ENCODE assay signal across 14 cellular contexts in the genomic region with DNA sequence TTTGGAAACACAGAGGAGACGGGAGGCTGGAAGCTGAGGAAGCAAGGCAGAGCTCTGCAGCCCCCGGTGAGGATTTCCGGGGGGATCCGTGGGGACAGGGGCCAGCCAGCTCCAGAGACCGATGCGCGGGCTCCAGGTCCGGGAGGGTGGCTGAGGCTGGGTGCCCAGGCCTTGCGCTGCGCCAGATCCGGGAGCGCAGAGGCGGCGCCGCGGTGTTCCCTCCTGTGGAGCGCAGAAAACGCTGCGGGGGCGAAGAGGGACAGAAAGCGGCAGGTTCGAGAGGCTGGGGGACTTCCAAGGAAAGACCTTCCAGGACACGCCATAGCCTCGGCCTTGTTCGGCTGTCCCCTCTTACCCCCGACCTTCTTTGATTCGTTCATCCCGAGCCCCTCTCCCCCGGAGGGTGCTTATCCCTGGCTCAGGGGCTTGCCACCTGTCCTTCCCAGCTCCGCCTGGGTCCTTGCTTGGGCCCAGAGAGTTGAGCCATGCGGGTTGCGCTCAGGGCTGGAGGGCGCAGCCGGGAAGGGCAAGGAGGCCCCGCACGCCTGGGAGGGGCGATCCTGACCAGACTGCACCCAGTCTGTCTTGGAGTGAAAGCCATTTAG. TPM values are rescaled to one million over a fixed set of nuclear protein-coding genes. Genes with fewer than 3 reads are reported as not detected.
DNase-seq lines count a peak whose midpoint lies in the region; ATAC-seq and TF ChIP-seq lines count a peak whose summit lies in the region.
"Had no signal": no experiment of that assay in that cellular context is flagged by ENCODE, and none has a peak within 500 bp of the region (broad histone marks: within the 10 kb centered on the region; RNA-seq: fewer than 3 reads in every experiment).

No MANE protein-coding gene starts in this region.

- dilution Hi-C loops in mammary epithelial cell (cut with HindIII; ENCODE audit: low sequenced_read_pairs): no loop called here

- intact Hi-C loops in mammary epithelial cell (cut with micrococcal nuclease): loop anchor here (5.0 to 10.0 kb wide), 2 partner anchors 284 to 537 kb away; no protein-coding TSS in a partner anchor

- H3K4me1 ChIP-seq in SK-N-SH (ENCODE audit: control insufficient read depth in 1 of 2, insufficient read depth in 2 of 2, low read depth in 1 of 2, low read length in 1 of 2) (no peaks in the 10 kb centered on the region), mammary epithelial cell (ENCODE audit: insufficient read depth, low read length) (peaks cover 33% of the 10 kb centered on the region), smooth muscle cell (ENCODE audit: low read depth) (peaks cover 9% of the 10 kb centered on the region)
- H3K4me1 ChIP-seq: HAP-1 had no signal

- no peaks in the 10 kb centered on the region for H3K9me2 ChIP-seq in SK-N-SH

- no peaks in the 10 kb centered on the region for H3K36me3 ChIP-seq in SK-N-SH (replicated peaks in 1 of 2; ENCODE audit: control insufficient read depth in 1 of 2, insufficient read depth in 2 of 2, low read length in 1 of 2)
- H3K36me3 ChIP-seq in mammary epithelial cell (ENCODE audit: insufficient read depth, low read length): no peaks in the 10 kb centered on the region
- H3K36me3 ChIP-seq in smooth muscle cell (ENCODE audit: low read depth): no peaks in the 10 kb centered on the region
- H3K36me3 ChIP-seq: HAP-1, uterus had no signal

- H3K27me3 ChIP-seq in SK-N-SH (ENCODE audit: insufficient read depth): peaks cover 45% of the 10 kb centered on the region
- no peaks in the 10 kb centered on the region for H3K27me3 ChIP-seq in mammary epithelial cell (ENCODE audit: insufficient read depth, low read length)
- H3K27me3 ChIP-seq in smooth muscle cell (ENCODE audit: low read depth): peaks cover 84% of the 10 kb centered on the region

- no peak for TF ChIP-seq RAD21 in SK-N-SH (IDR thresholded peaks at IDR 0.05; ENCODE audit: low read length)

- H3K27ac ChIP-seq in SK-N-SH (ENCODE audit: low read depth in 2 of 2, low read length in 1 of 2) (no peak overlapping the region), mammary epithelial cell (ENCODE audit: insufficient read depth, low read depth, low read length) (no peak overlapping the region), smooth muscle cell (ENCODE audit: low read depth) (no peak overlapping the region)
- H3K27ac ChIP-seq: HL-60, RWPE1, uterus had no signal

- H4K20me1 ChIP-seq in SK-N-SH (ENCODE audit: insufficient read depth) (no peaks in the 10 kb centered on the region), mammary epithelial cell (ENCODE audit: insufficient read depth, low read length) (no peaks in the 10 kb centered on the region), smooth muscle cell (ENCODE audit: low read depth) (no peaks in the 10 kb centered on the region)

- H3F3A ChIP-seq in SK-N-SH (replicated peaks; ENCODE audit: insufficient read depth): no peaks in the 10 kb centered on the region
- no peaks in the 10 kb centered on the region for H3F3A ChIP-seq in smooth muscle cell (ENCODE audit: low read depth)

- POLR2A ChIA-PET in SK-N-SH (lab: Yijun Ruan, JAX): no interaction called here

- no peak for TF ChIP-seq CTCF in SK-N-SH (IDR thresholded peaks at IDR 0.05)
- TF ChIP-seq CTCF in mammary epithelial cell (conservative IDR thresholded peaks at IDR 0.05 in 1 of 2, IDR thresholded peaks at IDR 0.05 in 1 of 2; ENCODE audit: extremely low read depth in 1 of 2, insufficient read depth in 1 of 2, low read depth in 1 of 2, low read length in 2 of 2): no peak
- TF ChIP-seq CTCF in smooth muscle cell (IDR thresholded peaks at IDR 0.05; ENCODE audit: borderline replicate concordance, insufficient read depth, poor library complexity, severe bottlenecking): no peak

- 28% methylated on average over 29 of the region's 37 CpGs for WGBS in SK-N-SH (ENCODE audit: low lambda C conversion rate)
- 4% methylated on average over 10 of the region's 37 CpGs for WGBS in mammary epithelial cell (ENCODE audit: low coverage, missing lambda C conversion rate)
- WGBS in smooth muscle cell (ENCODE audit: low lambda C conversion rate): under 1% methylated on average over 27 of the region's 37 CpGs

- no TSS peak for BruUV-seq in mammary epithelial cell (replicated peaks; lab: Mats Ljungman, UMichigan)

- DNase-seq in SK-N-SH: peak; percentile 14
- DNase-seq in mammary epithelial cell: no peak
- DNase-seq in kidney tubule cell (ENCODE audit: low spot score): peak; percentile 38
- no peak for DNase-seq in smooth muscle cell (lab: John Stamatoyannopoulos, UW; ENCODE audit: unreplicated experiment)
- DNase-seq in activated CD4-positive, alpha-beta T cell treated with anti-CD3 and anti-CD28 coated beads for 48 hours: no peak
- no peak for DNase-seq in activated CD4-positive, alpha-beta T cell treated with anti-CD3 and anti-CD28 coated beads, Interleukin-2, amount 50 U/mL, for 1 hour
- DNase-seq: activated naive CD8-positive, alpha-beta T cell treated with anti-CD3 and anti-CD28 coated beads for 36 hours; NCI-H226; uterus had no signal

- CTCF ChIA-PET in SK-N-SH (lab: Yijun Ruan, JAX): interaction anchor here (0.7 kb wide), 1 partner anchor 10 kb away, joined by 3 read pairs; no protein-coding TSS in a partner anchor
- CTCF ChIA-PET in mammary epithelial cell (lab: Charles Lee; ENCODE audit: low non-redundant PET): no interaction called here

- H2AFZ ChIP-seq in SK-N-SH (ENCODE audit: low read depth): no peak overlapping the region
- peak overlapping the region; percentile 68 for H2AFZ ChIP-seq in mammary epithelial cell (ENCODE audit: low read depth, low read length)
- H2AFZ ChIP-seq in smooth muscle cell (ENCODE audit: low read depth): no peak overlapping the region

- H3K4me3 ChIP-seq in SK-N-SH (ENCODE audit: low read depth in 2 of 2, low read length in 1 of 2) (no peak overlapping the region), mammary epithelial cell (replicated peaks in 1 of 3; ENCODE audit: insufficient read depth in 1 of 3, low read depth in 2 of 3, low read length in 3 of 3) (peak overlapping the region in 2 of 3 experiments; percentile 35 to 83), smooth muscle cell (no peak overlapping the region)
- H3K4me3 ChIP-seq: HAP-1, uterus had no signal

- H3K79me2 ChIP-seq in SK-N-SH (ENCODE audit: insufficient read depth): no peaks in the 10 kb centered on the region
- peaks cover 43% of the 10 kb centered on the region for H3K79me2 ChIP-seq in mammary epithelial cell (ENCODE audit: insufficient read depth, low read length)
- H3K79me2 ChIP-seq in smooth muscle cell (ENCODE audit: low read depth): no peaks in the 10 kb centered on the region

- H3K9ac ChIP-seq in SK-N-SH (no peak overlapping the region), mammary epithelial cell (ENCODE audit: insufficient read depth, low read length) (no peak overlapping the region), smooth muscle cell (ENCODE audit: low read depth) (no peak overlapping the region)

- ATAC-seq in SK-N-SH treated with all-trans-retinoic acid at 6 μM for 48 hours (no peak), GM18873 (IDR thresholded peaks at IDR 0.05; ENCODE audit: low FRiP score, unreplicated experiment) (no peak)

- no peaks in the 10 kb centered on the region for H3K9me3 ChIP-seq in SK-N-SH
- H3K9me3 ChIP-seq in mammary epithelial cell (replicated peaks; ENCODE audit: insufficient read depth, low read length): no peaks in the 10 kb centered on the region
- H3K9me3 ChIP-seq in smooth muscle cell (replicated peaks; ENCODE audit: low read depth): no peaks in the 10 kb centered on the region
- H3K9me3 ChIP-seq: HAP-1, uterus had no signal

- H3K4me2 ChIP-seq in SK-N-SH (no peak overlapping the region), mammary epithelial cell (ENCODE audit: insufficient read depth, low read depth, low read length) (peak overlapping the region; percentile 84), smooth muscle cell (peak overlapping the region; percentile 9)

- in situ Hi-C loops in mammary epithelial cell (cut with MboI; ENCODE audit: low sequenced_read_pairs in 2 of 2): no loop called here

- TF ChIP-seq EP300 in SK-N-SH (IDR thresholded peaks at IDR 0.05; ENCODE audit: borderline replicate concordance in 1 of 2, low read depth in 1 of 2, low read length in 1 of 2): no peak

TF ChIP-seq in SK-N-SH, 30 proteins besides CTCF, POLR2A, EP300 and RAD21 (continues in another document):
- TF ChIP-seq MXI1 (IDR thresholded peaks at IDR 0.05; ENCODE audit: low read depth, low read length) (no peak), FOSL2 (IDR thresholded peaks at IDR 0.05; ENCODE audit: borderline replicate concordance, low read depth) (no peak)
- TF ChIP-seq, protein P1, sequence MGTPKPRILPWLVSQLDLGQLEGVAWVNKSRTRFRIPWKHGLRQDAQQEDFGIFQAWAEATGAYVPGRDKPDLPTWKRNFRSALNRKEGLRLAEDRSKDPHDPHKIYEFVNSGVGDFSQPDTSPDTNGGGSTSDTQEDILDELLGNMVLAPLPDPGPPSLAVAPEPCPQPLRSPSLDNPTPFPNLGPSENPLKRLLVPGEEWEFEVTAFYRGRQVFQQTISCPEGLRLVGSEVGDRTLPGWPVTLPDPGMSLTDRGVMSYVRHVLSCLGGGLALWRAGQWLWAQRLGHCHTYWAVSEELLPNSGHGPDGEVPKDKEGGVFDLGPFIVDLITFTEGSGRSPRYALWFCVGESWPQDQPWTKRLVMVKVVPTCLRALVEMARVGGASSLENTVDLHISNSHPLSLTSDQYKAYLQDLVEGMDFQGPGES (IDR thresholded peaks at IDR 0.05; ENCODE audit: low read depth, low read length): no peak

TF ChIP-seq in SK-N-SH treated with all-trans-retinoic acid at 6 μM for 48 hours, 23 proteins besides CTCF, POLR2A, EP300 and RAD21:
- TF ChIP-seq, protein P2, sequence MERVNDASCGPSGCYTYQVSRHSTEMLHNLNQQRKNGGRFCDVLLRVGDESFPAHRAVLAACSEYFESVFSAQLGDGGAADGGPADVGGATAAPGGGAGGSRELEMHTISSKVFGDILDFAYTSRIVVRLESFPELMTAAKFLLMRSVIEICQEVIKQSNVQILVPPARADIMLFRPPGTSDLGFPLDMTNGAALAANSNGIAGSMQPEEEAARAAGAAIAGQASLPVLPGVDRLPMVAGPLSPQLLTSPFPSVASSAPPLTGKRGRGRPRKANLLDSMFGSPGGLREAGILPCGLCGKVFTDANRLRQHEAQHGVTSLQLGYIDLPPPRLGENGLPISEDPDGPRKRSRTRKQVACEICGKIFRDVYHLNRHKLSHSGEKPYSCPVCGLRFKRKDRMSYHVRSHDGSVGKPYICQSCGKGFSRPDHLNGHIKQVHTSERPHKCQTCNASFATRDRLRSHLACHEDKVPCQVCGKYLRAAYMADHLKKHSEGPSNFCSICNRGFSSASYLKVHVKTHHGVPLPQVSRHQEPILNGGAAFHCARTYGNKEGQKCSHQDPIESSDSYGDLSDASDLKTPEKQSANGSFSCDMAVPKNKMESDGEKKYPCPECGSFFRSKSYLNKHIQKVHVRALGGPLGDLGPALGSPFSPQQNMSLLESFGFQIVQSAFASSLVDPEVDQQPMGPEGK (CRISPR knock-in tag; IDR thresholded peaks at IDR 0.05; ENCODE audit: borderline replicate concordance): no peak
- TF ChIP-seq OSR1 (CRISPR knock-in tag; IDR thresholded peaks at IDR 0.05): no peak
TF ChIP-seq in SK-N-SH treated with all-trans-retinoic acid at 6 μM for 48 hours: peak in this region for 0.

RNA-seq across cellular contexts. Expression of a gene that starts 0.7 kb away (rescaled TPM):
- polyA plus RNA-seq in SK-N-SH (2012; rRNA removed) (0.02 TPM in 1 of 2 replicates, not detected in the other), mammary epithelial cell (16.8 TPM), smooth muscle cell (not detected in 2 replicates)
- under 0.01 and 0.01 TPM in 2 replicates for polyA plus RNA-seq in SK-N-SH (2012; cell fraction: cytosol; rRNA removed)
- 0.06 TPM in 1 of 2 replicates, not detected in the other for polyA plus RNA-seq in SK-N-SH (2012; cell fraction: nucleus; rRNA removed)
- total RNA-seq in mammary epithelial cell (10 to 100 TPM; 15.7 to 60.5 TPM), smooth muscle cell (0.04 and 0.09 TPM in 2 replicates)
- 12.5 TPM for polyA minus RNA-seq in mammary epithelial cell
- total RNA-seq: activated naive CD8-positive, alpha-beta T cell treated with anti-CD3 and anti-CD28 coated beads for 36 hours had no signal

Comparison
In these comparisons a context has a peak if more than half of its experiments do, and no peak if none do; other contexts are left out.
1. DNase-seq: peak in SK-N-SH (single experiment) and kidney tubule cell (single experiment); none in mammary epithelial cell (single experiment), smooth muscle cell (single experiment), activated CD4-positive, alpha-beta T cell treated with anti-CD3 and anti-CD28 coated beads for 48 hours (single experiment) and activated CD4-positive, alpha-beta T cell treated with anti-CD3 and anti-CD28 coated beads, Interleukin-2, amount 50 U/mL, for 1 hour (single experiment).
2. H3K4me3 ChIP-seq: peak in mammary epithelial cell (2 of 3); none in SK-N-SH (0 of 2) and smooth muscle cell (single experiment).
3. RNA of a gene that starts 0.7 kb away (polyA plus RNA-seq): 16.8 TPM in mammary epithelial cell (single experiment); not detected in smooth muscle cell and under 0.01 to 0.06 TPM in SK-N-SH; every median in the first group is over 10 times any median in the second.